ENCODE assay signal across 12 cellular contexts in genomic region chr2:11773747-11774536, GRCh38. TPM values are rescaled to one million over a fixed set of nuclear protein-coding genes. Genes with fewer than 3 reads are reported as not detected.
DNase-seq lines count a peak whose midpoint lies in the region; ATAC-seq and TF ChIP-seq lines count a peak whose summit lies in the region.
"Had no signal": no experiment of that assay in that cellular context is flagged by ENCODE, and none has a peak within 500 bp of the region (broad histone marks: within the 10 kb centered on the region; RNA-seq: fewer than 3 reads in every experiment).

No MANE protein-coding gene starts in this region.

- H3K27ac Mint-ChIP-seq in activated CD8-positive, alpha-beta memory T cell treated with anti-CD3 and anti-CD28 coated beads, Interleukin-2, amount 10 ng/mL, durations not matched to agents 7 days and 5 days = peak overlapping the region; percentile 80
- H3K27ac Mint-ChIP-seq in IgD-negative memory B cell = peak overlapping the region in 2 of 3 donors; percentile 35 to 74
- H3K27ac Mint-ChIP-seq in activated naive CD4-positive, alpha-beta T cell treated with anti-CD3 and anti-CD28 coated beads, Interleukin-2, amount 50 U/mL, for 72 hours = peak overlapping the region; percentile 74

- no peaks in the 10 kb centered on the region for H3K27me3 Mint-ChIP-seq in activated CD8-positive, alpha-beta memory T cell treated with anti-CD3 and anti-CD28 coated beads, Interleukin-2, amount 10 ng/mL, durations not matched to agents 7 days and 5 days
- H3K27me3 Mint-ChIP-seq in IgD-negative memory B cell = no peaks in the 10 kb centered on the region

- WGBS in psoas muscle, 3 donors = 65 to 71% (median 70%) methylated on average over 7 of the region's 7 CpGs
- 77% methylated on average over 7 of the region's 7 CpGs for WGBS in suprapubic skin

- no peak for TF ChIP-seq CTCF in psoas muscle (IDR thresholded peaks at IDR 0.05)
- no peak for TF ChIP-seq CTCF in suprapubic skin (IDR thresholded peaks at IDR 0.05)

- H3K27me3 ChIP-seq in psoas muscle (ENCODE audit: insufficient read depth in 3 of 3, low read length in 2 of 3) = no peaks in the 10 kb centered on the region
- H3K27me3 ChIP-seq in suprapubic skin = no peaks in the 10 kb centered on the region
- H3K27me3 ChIP-seq: cardiac muscle cell had no signal

- intact Hi-C loops in psoas muscle (cut with DNase I) = loop anchor here in 1 of 2 donors (10.0 kb wide), 1 partner anchor 299 kb away; no protein-coding TSS in a partner anchor

- peaks cover 57% of the 10 kb centered on the region for H3K4me1 ChIP-seq in psoas muscle
- H3K4me1 ChIP-seq in suprapubic skin = peaks cover 3% of the 10 kb centered on the region
- H3K4me1 ChIP-seq: prostate gland had no signal

- no peak for DNase-seq in activated CD8-positive, alpha-beta memory T cell treated with anti-CD3 and anti-CD28 coated beads, Interleukin-2, amount 10 ng/mL, durations not matched to agents 7 days and 5 days
- DNase-seq in activated CD8-positive, alpha-beta memory T cell treated with anti-CD3 and anti-CD28 coated beads for 24 hours = no peak
- no peak for DNase-seq in activated naive CD4-positive, alpha-beta T cell treated with anti-CD3 and anti-CD28 coated beads, Interleukin-2, amount 50 U/mL, for 72 hours (ENCODE audit: low spot score in 2 of 2)
- no peak for DNase-seq in psoas muscle
- no peak for DNase-seq in cerebellar cortex (ENCODE audit: low spot score)
- no peak for DNase-seq in suprapubic skin (ENCODE audit: low spot score in 2 of 2)
- no peak for DNase-seq in LoVo (ENCODE audit: low spot score)
- DNase-seq: NCI-H2029; stimulated activated CD4-positive, alpha-beta T cell treated with anti-CD3 and anti-CD28 coated beads, Interleukin-12 subunit alpha, Interleukin-12 subunit beta, amount 100 ng/mL, for 4 hours had no signal

- TF ChIP-seq EP300 in suprapubic skin (IDR thresholded peaks at IDR 0.05) = no peak

- H3K4me1 Mint-ChIP-seq in activated CD8-positive, alpha-beta memory T cell treated with anti-CD3 and anti-CD28 coated beads, Interleukin-2, amount 10 ng/mL, durations not matched to agents 7 days and 5 days = peaks cover 60% of the 10 kb centered on the region
- H3K4me1 Mint-ChIP-seq in IgD-negative memory B cell = peaks cover 19 to 33% (median 25%) of the 10 kb centered on the region in 3 donors

- H3K27ac ChIP-seq in psoas muscle = peak overlapping the region; percentile 21
- H3K27ac ChIP-seq in suprapubic skin = no peak overlapping the region
- H3K27ac ChIP-seq: cardiac muscle cell, prostate gland had no signal

- ATAC-seq in activated CD8-positive, alpha-beta memory T cell treated with anti-CD3 and anti-CD28 coated beads, Interleukin-2, amount 10 ng/mL, durations not matched to agents 7 days and 5 days = no peak
- no peak for ATAC-seq in activated naive CD4-positive, alpha-beta T cell treated with anti-CD3 and anti-CD28 coated beads, Interleukin-2, amount 50 U/mL, for 72 hours
- no peak for ATAC-seq in psoas muscle

- H3K4me3 Mint-ChIP-seq in activated CD8-positive, alpha-beta memory T cell treated with anti-CD3 and anti-CD28 coated beads, Interleukin-2, amount 10 ng/mL, durations not matched to agents 7 days and 5 days = peak overlapping the region; percentile 25
- H3K4me3 Mint-ChIP-seq in IgD-negative memory B cell = no peak overlapping the region

- H3K4me3 ChIP-seq in psoas muscle (no peak overlapping the region), suprapubic skin (no peak overlapping the region)
- H3K4me3 ChIP-seq: cardiac muscle cell, prostate gland had no signal

- CTCF ChIA-PET in activated CD8-positive, alpha-beta memory T cell treated with anti-CD3 and anti-CD28 coated beads, Interleukin-2, amount 10 ng/mL, durations not matched to agents 7 days and 5 days (lab: Charles Lee) = interaction anchor here (0.9 to 2.5 kb wide), 7 partner anchors 11 to 192 kb away, joined by 3 to 13 read pairs (median 6); no protein-coding TSS in a partner anchor

- H3K9me3 ChIP-seq in psoas muscle (no peaks in the 10 kb centered on the region), suprapubic skin (no peaks in the 10 kb centered on the region)
- H3K9me3 ChIP-seq: prostate gland had no signal

- peaks cover 12 to 70% of the 10 kb centered on the region in 2 donors for H3K36me3 ChIP-seq in psoas muscle (ENCODE audit: insufficient read depth in 1 of 2, low read depth in 1 of 2)
- peaks cover 44% of the 10 kb centered on the region for H3K36me3 ChIP-seq in suprapubic skin
- H3K36me3 ChIP-seq: prostate gland had no signal

- H3K36me3 Mint-ChIP-seq in activated CD8-positive, alpha-beta memory T cell treated with anti-CD3 and anti-CD28 coated beads, Interleukin-2, amount 10 ng/mL, durations not matched to agents 7 days and 5 days = peaks cover 58% of the 10 kb centered on the region
- peaks cover 5% of the 10 kb centered on the region for H3K36me3 Mint-ChIP-seq in IgD-negative memory B cell
- peaks cover 18 to 51% of the 10 kb centered on the region in 2 donors for H3K36me3 Mint-ChIP-seq in activated naive CD4-positive, alpha-beta T cell treated with anti-CD3 and anti-CD28 coated beads, Interleukin-2, amount 50 U/mL, for 72 hours

- TF ChIP-seq POLR2A in suprapubic skin (IDR thresholded peaks at IDR 0.05) = no peak

- H3K9me3 Mint-ChIP-seq in activated CD8-positive, alpha-beta memory T cell treated with anti-CD3 and anti-CD28 coated beads, Interleukin-2, amount 10 ng/mL, durations not matched to agents 7 days and 5 days (ENCODE audit: low read depth) = no peaks in the 10 kb centered on the region
- no peaks in the 10 kb centered on the region for H3K9me3 Mint-ChIP-seq in IgD-negative memory B cell
- no peaks in the 10 kb centered on the region for H3K9me3 Mint-ChIP-seq in activated naive CD4-positive, alpha-beta T cell treated with anti-CD3 and anti-CD28 coated beads, Interleukin-2, amount 50 U/mL, for 72 hours

RNA-seq across cellular contexts. Expression of gene LPIN1, which starts 27.5 kb away (rescaled TPM):
- 10 to 100 TPM; 57.1 to 76.4 TPM for total RNA-seq in activated CD8-positive, alpha-beta memory T cell treated with anti-CD3 and anti-CD28 coated beads, Interleukin-2, amount 10 ng/mL, durations not matched to agents 7 days and 5 days
- polyA plus RNA-seq in IgD-negative memory B cell (17.3 TPM), psoas muscle (100 to 1,000 TPM in 2 of 3 donors, 10 to 100 TPM in 1; 82.0 to 291 (median 146) TPM)
- 10 to 100 TPM; 68.6 to 92.9 TPM for total RNA-seq in activated naive CD4-positive, alpha-beta T cell treated with anti-CD3 and anti-CD28 coated beads, Interleukin-2, amount 50 U/mL, for 72 hours
- total RNA-seq in psoas muscle (100 to 1,000 TPM; 109 to 382 (median 250) TPM), suprapubic skin (10 to 100 TPM; 25.9 to 71.9 (median 52.5) TPM)
